Comparison of ENCODE assay signal across 25 cellular contexts in genomic region chr10:121822724-121823123, GRCh38.
"Had no signal": no experiment of that assay in that cellular context is flagged by ENCODE, and none has a peak within 500 bp of the region (broad histone marks: within the 10 kb centered on the region; RNA-seq: fewer than 3 reads in every experiment).

No MANE protein-coding gene starts in this region.

- H3K36me3 Mint-ChIP-seq: natural killer cell had no signal

- DNase-seq: hypothalamus; immature natural killer cell; kidney; left ventricle myocardium inferior; mesendoderm; naive B cell; natural killer cell; nephron progenitor cell; ovary; sigmoid colon; small intestine; spleen; stimulated activated CD4-positive, alpha-beta T cell treated with anti-CD3 and anti-CD28 coated beads, Interleukin-4, amount 100 ng/mL, for 24 hours; stimulated activated naive CD4-positive, alpha-beta T cell treated with Interleukin-2 at 50 U/mL for 16 hours; stimulated activated naive CD8-positive, alpha-beta T cell treated with anti-CD3 and anti-CD28 coated beads, Interleukin-15, amount 100 ng/mL, for 72 hours; substantia nigra; upper lobe of left lung had no signal

- H3K9me3 ChIP-seq: left ventricle myocardium inferior, ovary, right atrium auricular region, sigmoid colon, spleen, tibial nerve, upper lobe of left lung, vagina had no signal

- H3K36me3 ChIP-seq: neural progenitor cell, ovary had no signal

- H3K9ac ChIP-seq: neural progenitor cell had no signal

- H3K27me3 ChIP-seq: neural progenitor cell, ovary, right atrium auricular region, sigmoid colon, spleen, tibial nerve, upper lobe of left lung, vagina had no signal

- H3K27ac Mint-ChIP-seq: immature natural killer cell; natural killer cell; progenitor cell of endocrine pancreas; stimulated activated memory B cell treated with anti-CD40 and anti-IgM and Interleukin-4, amounts not matched to agents 10 μg/mL and 1 μg/mL and 100 μg/mL, for 72 hours; stimulated activated naive CD8-positive, alpha-beta T cell treated with anti-CD3 and anti-CD28 coated beads, Interleukin-15, amount 100 ng/mL, for 72 hours had no signal

- H3K4me1 Mint-ChIP-seq: immature natural killer cell; natural killer cell; stimulated activated memory B cell treated with anti-CD40 and anti-IgM and Interleukin-4, amounts not matched to agents 10 μg/mL and 1 μg/mL and 100 μg/mL, for 72 hours; stimulated activated naive CD8-positive, alpha-beta T cell treated with anti-CD3 and anti-CD28 coated beads, Interleukin-15, amount 100 ng/mL, for 72 hours had no signal

- H3K4me3 Mint-ChIP-seq: immature natural killer cell; mesothelial cell of epicardium; naive B cell; natural killer cell; nephron progenitor cell; neural progenitor cell; stimulated activated memory B cell treated with anti-CD40 and anti-IgM and Interleukin-4, amounts not matched to agents 10 μg/mL and 1 μg/mL and 100 μg/mL, for 72 hours; stimulated activated naive CD8-positive, alpha-beta T cell treated with anti-CD3 and anti-CD28 coated beads, Interleukin-15, amount 100 ng/mL, for 72 hours had no signal

- ATAC-seq: natural killer cell; stimulated activated memory B cell treated with anti-CD40 and anti-IgM and Interleukin-4, amounts not matched to agents 10 μg/mL and 1 μg/mL and 100 μg/mL, for 72 hours; stimulated activated naive CD8-positive, alpha-beta T cell treated with anti-CD3 and anti-CD28 coated beads, Interleukin-15, amount 100 ng/mL, for 72 hours had no signal

- H3K4me2 ChIP-seq: neural progenitor cell had no signal

- H3K4me3 ChIP-seq: left ventricle myocardium inferior, lung, neural progenitor cell, ovary, right atrium auricular region, sigmoid colon, spleen, tibial nerve, upper lobe of left lung, vagina had no signal

- H3K4me1 ChIP-seq: left ventricle myocardium inferior, neural progenitor cell, right atrium auricular region, spleen, upper lobe of left lung, vagina had no signal

- H3K27ac ChIP-seq: left ventricle myocardium inferior, neural progenitor cell, ovary, right atrium auricular region, sigmoid colon, spleen, tibial nerve, upper lobe of left lung, vagina had no signal

- H3K27me3 Mint-ChIP-seq: naive B cell; progenitor cell of endocrine pancreas; stimulated activated memory B cell treated with anti-CD40 and anti-IgM and Interleukin-4, amounts not matched to agents 10 μg/mL and 1 μg/mL and 100 μg/mL, for 72 hours; stimulated activated naive CD8-positive, alpha-beta T cell treated with anti-CD3 and anti-CD28 coated beads, Interleukin-15, amount 100 ng/mL, for 72 hours had no signal

- H2AFZ ChIP-seq: neural progenitor cell had no signal

- H3K9me3 Mint-ChIP-seq: immature natural killer cell; mesothelial cell of epicardium; natural killer cell; nephron progenitor cell; neural progenitor cell; stimulated activated memory B cell treated with anti-CD40 and anti-IgM and Interleukin-4, amounts not matched to agents 10 μg/mL and 1 μg/mL and 100 μg/mL, for 72 hours; stimulated activated naive CD8-positive, alpha-beta T cell treated with anti-CD3 and anti-CD28 coated beads, Interleukin-15, amount 100 ng/mL, for 72 hours had no signal
